20 cellular contexts compared by ENCODE assay signal in the genomic region with DNA sequence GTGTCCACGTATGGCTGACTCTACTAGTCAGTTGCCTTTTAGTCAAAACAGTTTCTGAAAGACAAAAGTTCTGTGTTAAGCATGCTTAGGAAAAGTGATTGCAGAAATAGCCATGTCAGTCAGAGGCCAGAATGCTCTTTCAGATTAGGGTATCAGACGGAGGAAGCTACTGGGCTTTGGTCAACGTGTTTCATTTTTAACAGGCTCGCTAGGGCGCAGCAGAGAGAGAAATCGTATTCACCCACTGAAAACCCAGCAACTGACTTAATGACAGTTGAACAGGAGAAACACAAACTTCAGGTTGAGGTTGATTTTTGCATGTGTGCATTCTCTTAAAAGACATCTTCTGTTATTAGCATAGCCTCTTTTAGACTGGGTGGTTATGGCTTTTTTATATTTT.
A peak's percentile ranks its signal among the peaks of the same experiment; 100 is the strongest.
DNase-seq lines count a peak whose midpoint lies in the region; ATAC-seq and TF ChIP-seq lines count a peak whose summit lies in the region.
"Had no signal": no experiment of that assay in that cellular context is flagged by ENCODE, and none has a peak within 500 bp of the region (broad histone marks: within the 10 kb centered on the region; RNA-seq: fewer than 3 reads in every experiment).

No MANE protein-coding gene starts in this region.

- H3K4me1 ChIP-seq in heart left ventricle = peaks cover 0 to 4% (median 0%) of the 10 kb centered on the region in 12 donors
- H3K4me1 ChIP-seq in OCI-LY7 (ENCODE audit: insufficient read depth, low read length, poor library complexity, severe bottlenecking) = no peaks in the 10 kb centered on the region
- no peaks in the 10 kb centered on the region for H3K4me1 ChIP-seq in thyroid gland
- H3K4me1 ChIP-seq: upper lobe of right lung had no signal

- H4K20me1 ChIP-seq in OCI-LY7 (ENCODE audit: insufficient read depth, low read length) = no peaks in the 10 kb centered on the region

- no peaks in the 10 kb centered on the region for H3K79me2 ChIP-seq in OCI-LY7 (ENCODE audit: insufficient read depth, low read depth, low read length)

- no peaks in the 10 kb centered on the region for H3K36me3 Mint-ChIP-seq in glutamatergic neuron (ENCODE audit: unreplicated experiment)
- H3K36me3 Mint-ChIP-seq: stimulated activated memory B cell treated with anti-CD40 and anti-IgM and Interleukin-4, amounts not matched to agents 10 μg/mL and 1 μg/mL and 100 μg/mL, for 72 hours had no signal

- H3K27me3 ChIP-seq in heart left ventricle (peaks cover 0 to 3% (median 0%) of the 10 kb centered on the region in 9 donors), thyroid gland (no peaks in the 10 kb centered on the region), brain microvascular endothelial cell (replicated peaks) (no peaks in the 10 kb centered on the region)
- H3K27me3 ChIP-seq: pancreas, upper lobe of right lung had no signal

- no TSS peak for BruUV-seq in OCI-LY7 (replicated peaks; lab: Mats Ljungman, UMichigan)

- TF ChIP-seq CTCF in heart left ventricle (IDR thresholded peaks at IDR 0.05) = peak in 9 of 12 donors; percentile 8 to 38 (median 15)
- peak; percentile 23; the same call in 1 of the 2 replicates for TF ChIP-seq CTCF in OCI-LY7 (conservative IDR thresholded peaks at IDR 0.05; ENCODE audit: low read length)
- no peak for TF ChIP-seq CTCF in glutamatergic neuron (IDR thresholded peaks at IDR 0.05; ENCODE audit: partially characterized antibody, unreplicated experiment)
- peak in 2 of 6 experiments; percentile 9 to 24 for TF ChIP-seq CTCF in thyroid gland (IDR thresholded peaks at IDR 0.05)
- no peak for TF ChIP-seq CTCF in brain microvascular endothelial cell (IDR thresholded peaks at IDR 0.05; ENCODE audit: low read depth, low read length, missing control alignments)

- no peak overlapping the region for H3K4me2 ChIP-seq in OCI-LY7 (ENCODE audit: low read length)

- CTCF ChIA-PET in OCI-LY7 (lab: Charles Lee; ENCODE audit: unreplicated experiment) = no interaction called here

- POLR2A ChIA-PET in OCI-LY7 (lab: Charles Lee) = no interaction called here

- H3K9me3 Mint-ChIP-seq in glutamatergic neuron (ENCODE audit: unreplicated experiment) = no peaks in the 10 kb centered on the region

- H3K27ac ChIP-seq in heart left ventricle = no peak overlapping the region
- H3K27ac ChIP-seq in OCI-LY7 (ENCODE audit: low read depth, low read length, poor library complexity, severe bottlenecking) = no peak overlapping the region
- no peak overlapping the region for H3K27ac ChIP-seq in thyroid gland
- no peak overlapping the region for H3K27ac ChIP-seq in brain microvascular endothelial cell
- H3K27ac ChIP-seq: upper lobe of right lung had no signal

- no peak overlapping the region for H3K4me3 ChIP-seq in heart left ventricle
- no peak overlapping the region for H3K4me3 ChIP-seq in OCI-LY7 (ENCODE audit: low read depth, low read length, poor library complexity, severe bottlenecking)
- H3K4me3 ChIP-seq in thyroid gland (replicated peaks in 1 of 3) = no peak overlapping the region
- no peak overlapping the region for H3K4me3 ChIP-seq in brain microvascular endothelial cell (ENCODE audit: low read depth, low read length)
- H3K4me3 ChIP-seq: pancreas, upper lobe of right lung had no signal

- WGBS in heart left ventricle, 4 donors = 18 to 32% (median 26%) methylated on average over 6 of the region's 6 CpGs
- 56 to 57% methylated on average over 6 of the region's 6 CpGs for WGBS in thyroid gland, 2 donors

- H3K9me2 ChIP-seq in OCI-LY7 (ENCODE audit: insufficient read depth, low read length) = no peaks in the 10 kb centered on the region

- no peak for DNase-seq in heart left ventricle
- DNase-seq in Right ventricle myocardium inferior (ENCODE audit: missing footprints) = no peak
- DNase-seq in OCI-LY7 (ENCODE audit: low spot score) = no peak
- peak; percentile 14 for DNase-seq in glutamatergic neuron
- DNase-seq in thyroid gland = peak; percentile 5 to 15
- no peak for DNase-seq in brain microvascular endothelial cell
- no peak for DNase-seq in ecto neural progenitor cell (ENCODE audit: low spot score)
- no peak for DNase-seq in NCI-H446 (lab: John Stamatoyannopoulos, UW)
- DNase-seq: activated CD4-positive, CD25-positive, alpha-beta regulatory T cell; activated effector memory CD4-positive, alpha-beta T cell treated with Interleukin-2 at 50 U/mL for 16 hours; amygdala; cortex of kidney; GF-D8; left colon; NCI-H146; pancreas; small intestine; upper lobe of right lung had no signal

- no peak for TF ChIP-seq POLR2A in heart left ventricle (IDR thresholded peaks at IDR 0.05)
- TF ChIP-seq POLR2A in thyroid gland (IDR thresholded peaks at IDR 0.05) = no peak

- no peak overlapping the region for H3K4me3 Mint-ChIP-seq in glutamatergic neuron (ENCODE audit: unreplicated experiment)
- H3K4me3 Mint-ChIP-seq: stimulated activated memory B cell treated with anti-CD40 and anti-IgM and Interleukin-4, amounts not matched to agents 10 μg/mL and 1 μg/mL and 100 μg/mL, for 72 hours had no signal

- no peak overlapping the region for H2AFZ ChIP-seq in OCI-LY7 (ENCODE audit: low read length)

- no peaks in the 10 kb centered on the region for H3K4me1 Mint-ChIP-seq in glutamatergic neuron (ENCODE audit: low read depth, unreplicated experiment)
- H3K4me1 Mint-ChIP-seq: stimulated activated memory B cell treated with anti-CD40 and anti-IgM and Interleukin-4, amounts not matched to agents 10 μg/mL and 1 μg/mL and 100 μg/mL, for 72 hours had no signal

- in situ Hi-C loops in brain microvascular endothelial cell (cut with HindIII; ENCODE audit: low pct_ligation_motif_present, low sequenced_read_pairs) = no loop called here

- H3K27ac Mint-ChIP-seq in glutamatergic neuron (ENCODE audit: unreplicated experiment) = no peak overlapping the region
- H3K27ac Mint-ChIP-seq: stimulated activated memory B cell treated with anti-CD40 and anti-IgM and Interleukin-4, amounts not matched to agents 10 μg/mL and 1 μg/mL and 100 μg/mL, for 72 hours had no signal

- ATAC-seq in heart left ventricle (no peak), Right ventricle myocardium inferior (no peak)
- ATAC-seq: esophagus mucosa; left colon; stimulated activated memory B cell treated with anti-CD40 and anti-IgM and Interleukin-4, amounts not matched to agents 10 μg/mL and 1 μg/mL and 100 μg/mL, for 72 hours; upper lobe of right lung had no signal

- intact Hi-C loops in heart left ventricle (cut with DNase I) (loop anchor here in 1 of 10 donors (2.0 kb wide), 1 partner anchor 310 kb away; no protein-coding TSS in a partner anchor), Right ventricle myocardium inferior (cut with DNase I) (no loop called here), OCI-LY7 (cut with micrococcal nuclease; ENCODE audit: unreplicated experiment) (no loop called here), thyroid gland (cut with DNase I) (no loop called here)

- H3K27me3 Mint-ChIP-seq in glutamatergic neuron (ENCODE audit: unreplicated experiment) = no peaks in the 10 kb centered on the region
- H3K27me3 Mint-ChIP-seq: stimulated activated memory B cell treated with anti-CD40 and anti-IgM and Interleukin-4, amounts not matched to agents 10 μg/mL and 1 μg/mL and 100 μg/mL, for 72 hours had no signal

- H3K9me3 ChIP-seq in heart left ventricle = no peaks in the 10 kb centered on the region
- no peaks in the 10 kb centered on the region for H3K9me3 ChIP-seq in OCI-LY7 (ENCODE audit: low read length)
- no peaks in the 10 kb centered on the region for H3K9me3 ChIP-seq in thyroid gland
- H3K9me3 ChIP-seq: pancreas, upper lobe of right lung had no signal

- no peaks in the 10 kb centered on the region for H3K36me3 ChIP-seq in heart left ventricle
- H3K36me3 ChIP-seq in OCI-LY7 (ENCODE audit: insufficient read depth, low read length) = no peaks in the 10 kb centered on the region
- H3K36me3 ChIP-seq in thyroid gland = no peaks in the 10 kb centered on the region
- no peaks in the 10 kb centered on the region for H3K36me3 ChIP-seq in brain microvascular endothelial cell (replicated peaks)
- H3K36me3 ChIP-seq: pancreas, upper lobe of right lung had no signal

Comparison
In these comparisons a context has a peak if more than half of its experiments do, and no peak if none do; other contexts are left out.
1. DNase-seq: peak in glutamatergic neuron (single experiment) and thyroid gland (2 of 2); none in heart left ventricle (0 of 5), Right ventricle myocardium inferior (single experiment), OCI-LY7 (single experiment), brain microvascular endothelial cell (single experiment), ecto neural progenitor cell (single experiment) and NCI-H446 (0 of 2).
2. CTCF ChIP-seq: peak in heart left ventricle (9 of 12) and OCI-LY7 (single experiment); none in glutamatergic neuron (single experiment) and brain microvascular endothelial cell (single experiment).